Comparison of ENCODE assay signal across 1 cellular context in genomic region chr17:5254414-5254813, GRCh38.
TF ChIP-seq lines count a peak whose summit lies in the region.

No MANE protein-coding gene starts in this region.

TF ChIP-seq in HEK293, 187 proteins besides CTCF, POLR2A, EP300 and RAD21:
- no peak for TF ChIP-seq ZNF560 (tag by site-specific recombination; IDR thresholded peaks at IDR 0.05; ENCODE audit: borderline replicate concordance)
- TF ChIP-seq EGR2 (tag by site-specific recombination; IDR thresholded peaks at IDR 0.05; ENCODE audit: low read depth) = 0 out of 2 replicates have a peak, but pooled peaks have one; percentile 10
